19 cellular contexts compared by ENCODE assay signal in genomic region chr15:38559908-38560307, GRCh38. TPM values are rescaled to one million over a fixed set of nuclear protein-coding genes. Genes with fewer than 3 reads are reported as not detected.
DNase-seq lines count a peak whose midpoint lies in the region; ATAC-seq, FAIRE-seq and TF ChIP-seq lines count a peak whose summit lies in the region.
"Had no signal": no experiment of that assay in that cellular context is flagged by ENCODE, and none has a peak within 500 bp of the region (broad histone marks: within the 10 kb centered on the region; RNA-seq: fewer than 3 reads in every experiment).

No MANE protein-coding gene starts in this region.

- H3K27me3 ChIP-seq in SK-N-SH (ENCODE audit: insufficient read depth) (peaks cover 2% of the 10 kb centered on the region; the same call in 1 of the 2 replicates), ascending aorta (no peaks in the 10 kb centered on the region)

- no peaks in the 10 kb centered on the region for H4K20me1 ChIP-seq in SK-N-SH (ENCODE audit: insufficient read depth)

- no peaks in the 10 kb centered on the region for H3K36me3 ChIP-seq in SK-N-SH (replicated peaks in 1 of 2; ENCODE audit: control insufficient read depth in 1 of 2, insufficient read depth in 2 of 2, low read length in 1 of 2)
- H3K36me3 ChIP-seq in ascending aorta: no peaks in the 10 kb centered on the region
- H3K36me3 ChIP-seq: adrenal gland, HAP-1, upper lobe of right lung had no signal

- TF ChIP-seq RAD21 in SK-N-SH (IDR thresholded peaks at IDR 0.05; ENCODE audit: low read length): no peak

- no peaks in the 10 kb centered on the region for H3K79me2 ChIP-seq in SK-N-SH (ENCODE audit: insufficient read depth)

- CTCF ChIA-PET in SK-N-SH (lab: Yijun Ruan, JAX): interaction anchor here (1.0 to 7.7 kb wide), 8 partner anchors 86 to 139 kb away, joined by 3 to 110 read pairs (median 5); no protein-coding TSS in a partner anchor

- H3K27me3 Mint-ChIP-seq in activated naive CD8-positive, alpha-beta T cell treated with anti-CD3 and anti-CD28 coated beads, Interleukin-2, amount 10 ng/mL, durations not matched to agents 7 days and 5 days: no peaks in the 10 kb centered on the region
- H3K27me3 Mint-ChIP-seq in natural killer cell (ENCODE audit: low read depth in 2 of 2): no peaks in the 10 kb centered on the region

- DNase-seq in SK-N-SH (peak; percentile 56), GM18507 (ENCODE audit: extremely low spot score, insufficient read length, low read depth) (no peak), natural killer cell (no peak), retina (no peak), ascending aorta (ENCODE audit: low spot score in 2 of 2) (no peak), NCI-H1930 (lab: John Stamatoyannopoulos, UW) (no peak)
- DNase-seq in activated naive CD8-positive, alpha-beta T cell treated with anti-CD3 and anti-CD28 coated beads, Interleukin-2, amount 10 ng/mL, durations not matched to agents 7 days and 5 days: no peak
- DNase-seq: 8988T; activated CD4-positive, alpha-beta T cell treated with anti-CD3 and anti-CD28 coated beads, Interleukin-2, amount 50 U/mL, for 4 hours; NCI-H1694; NCI-H510A treated with DMSO at 0.1 percent for 48 hours; right cardiac atrium; SIG-M5; upper lobe of right lung had no signal

- no peaks in the 10 kb centered on the region for H3K9me2 ChIP-seq in SK-N-SH

- ATAC-seq in SK-N-SH treated with all-trans-retinoic acid at 6 μM for 48 hours (no peak), natural killer cell (no peak)
- ATAC-seq in activated naive CD8-positive, alpha-beta T cell treated with anti-CD3 and anti-CD28 coated beads, Interleukin-2, amount 10 ng/mL, durations not matched to agents 7 days and 5 days (ENCODE audit: low read depth): no peak
- ATAC-seq: right cardiac atrium, upper lobe of right lung had no signal

- no peak for TF ChIP-seq EP300 in SK-N-SH (IDR thresholded peaks at IDR 0.05; ENCODE audit: borderline replicate concordance in 1 of 2, low read depth in 1 of 2, low read length in 1 of 2)

- H3K9me3 ChIP-seq in SK-N-SH: no peaks in the 10 kb centered on the region
- H3K9me3 ChIP-seq in ascending aorta: no peaks in the 10 kb centered on the region
- H3K9me3 ChIP-seq: adrenal gland, HAP-1, upper lobe of right lung had no signal

- peaks cover 73% of the 10 kb centered on the region for H3K4me1 Mint-ChIP-seq in activated naive CD8-positive, alpha-beta T cell treated with anti-CD3 and anti-CD28 coated beads, Interleukin-2, amount 10 ng/mL, durations not matched to agents 7 days and 5 days
- H3K4me1 Mint-ChIP-seq in natural killer cell: peaks cover 92 to 94% of the 10 kb centered on the region in 2 donors

- H3K27ac ChIP-seq in SK-N-SH (ENCODE audit: low read depth in 2 of 2, low read length in 1 of 2) (no peak overlapping the region), ascending aorta (no peak overlapping the region)
- H3K27ac ChIP-seq: adrenal gland, upper lobe of right lung had no signal

- POLR2A ChIA-PET in SK-N-SH (lab: Yijun Ruan, JAX): no interaction called here
- POLR2A ChIA-PET in activated naive CD8-positive, alpha-beta T cell treated with anti-CD3 and anti-CD28 coated beads, Interleukin-2, amount 10 ng/mL, durations not matched to agents 7 days and 5 days (lab: Charles Lee): interaction anchor here (0.9 to 10.2 kb wide), 4 partner anchors 91 to 136 kb away, joined by 3 to 275 read pairs (median 130); no protein-coding TSS in a partner anchor

- no peak overlapping the region for H3K4me2 ChIP-seq in SK-N-SH

- H3K27ac Mint-ChIP-seq in activated naive CD8-positive, alpha-beta T cell treated with anti-CD3 and anti-CD28 coated beads, Interleukin-2, amount 10 ng/mL, durations not matched to agents 7 days and 5 days: peak overlapping the region; percentile 93
- H3K27ac Mint-ChIP-seq in natural killer cell: peak overlapping the region; percentile 81 to 94

- peak overlapping the region; percentile 99 for H3K4me3 Mint-ChIP-seq in activated naive CD8-positive, alpha-beta T cell treated with anti-CD3 and anti-CD28 coated beads, Interleukin-2, amount 10 ng/mL, durations not matched to agents 7 days and 5 days
- peak overlapping the region; percentile 78 for H3K4me3 Mint-ChIP-seq in natural killer cell

- peaks cover 75% of the 10 kb centered on the region for H3K36me3 Mint-ChIP-seq in activated naive CD8-positive, alpha-beta T cell treated with anti-CD3 and anti-CD28 coated beads, Interleukin-2, amount 10 ng/mL, durations not matched to agents 7 days and 5 days
- peaks cover 19% of the 10 kb centered on the region for H3K36me3 Mint-ChIP-seq in natural killer cell

- whole genome bisulfite sequencing in SK-N-SH (ENCODE audit: low lambda C conversion rate): 14% methylated on average over 2 of the region's 2 CpGs

- H3K9ac ChIP-seq in SK-N-SH: no peak overlapping the region

- H3K9me3 Mint-ChIP-seq in activated naive CD8-positive, alpha-beta T cell treated with anti-CD3 and anti-CD28 coated beads, Interleukin-2, amount 10 ng/mL, durations not matched to agents 7 days and 5 days: no peaks in the 10 kb centered on the region
- no peaks in the 10 kb centered on the region for H3K9me3 Mint-ChIP-seq in natural killer cell

- H2AFZ ChIP-seq in SK-N-SH (ENCODE audit: low read depth): no peak overlapping the region

- intact Hi-C loops in natural killer cell (cut with micrococcal nuclease): loop anchor here (5.0 to 10.0 kb wide), 3 partner anchors 52 to 115 kb away; no protein-coding TSS in a partner anchor
- intact Hi-C loops in ascending aorta (cut with DNase I): loop anchor here (10.0 kb wide), 1 partner anchor 85 kb away; no protein-coding TSS in a partner anchor

- H3F3A ChIP-seq in SK-N-SH (replicated peaks; ENCODE audit: insufficient read depth): no peaks in the 10 kb centered on the region

- H3K4me1 ChIP-seq in SK-N-SH (ENCODE audit: control insufficient read depth in 1 of 2, insufficient read depth in 2 of 2, low read depth in 1 of 2, low read length in 1 of 2) (peaks cover 0 to 13% of the 10 kb centered on the region in 2 experiments; a peak in 1 of 4 replicates), ascending aorta (peaks cover 0 to 3% of the 10 kb centered on the region in 2 donors)
- H3K4me1 ChIP-seq: HAP-1 had no signal

- TF ChIP-seq CTCF in SK-N-SH (IDR thresholded peaks at IDR 0.05): no peak
- no peak for TF ChIP-seq CTCF in natural killer cell (IDR thresholded peaks at IDR 0.05)
- TF ChIP-seq CTCF in ascending aorta (IDR thresholded peaks at IDR 0.05): no peak

- FAIRE-seq in GM18507 (lab: Jason Lieb, UNC): peak; percentile 18

- H3K4me3 ChIP-seq in SK-N-SH (ENCODE audit: low read depth in 2 of 2, low read length in 1 of 2) (no peak overlapping the region), ascending aorta (no peak overlapping the region)
- H3K4me3 ChIP-seq: adrenal gland, HAP-1, lung, upper lobe of right lung had no signal

TF ChIP-seq in SK-N-SH, 30 proteins besides CTCF, POLR2A, EP300 and RAD21:
- TF ChIP-seq TAF1 (IDR thresholded peaks at IDR 0.05; ENCODE audit: borderline replicate concordance, low read depth, low read length) (no peak), NRF1 (IDR thresholded peaks at IDR 0.05; ENCODE audit: low read depth, low read length) (no peak), GATA2 (CRISPR knock-in tag; IDR thresholded peaks at IDR 0.05) (0 out of 2 replicates have a peak, but pooled peaks have one; percentile 31), SMC3 (IDR thresholded peaks at IDR 0.05; ENCODE audit: low read depth, low read length) (no peak), GABPA (IDR thresholded peaks at IDR 0.05; ENCODE audit: low read depth) (no peak)

TF ChIP-seq in SK-N-SH treated with all-trans-retinoic acid at 6 μM for 48 hours, 23 proteins besides CTCF, POLR2A, EP300 and RAD21 (continues in another document):
- TF ChIP-seq ZNF565 (CRISPR knock-in tag; conservative IDR thresholded peaks at IDR 0.05; ENCODE audit: low read depth): no peak
- TF ChIP-seq, protein P1, sequence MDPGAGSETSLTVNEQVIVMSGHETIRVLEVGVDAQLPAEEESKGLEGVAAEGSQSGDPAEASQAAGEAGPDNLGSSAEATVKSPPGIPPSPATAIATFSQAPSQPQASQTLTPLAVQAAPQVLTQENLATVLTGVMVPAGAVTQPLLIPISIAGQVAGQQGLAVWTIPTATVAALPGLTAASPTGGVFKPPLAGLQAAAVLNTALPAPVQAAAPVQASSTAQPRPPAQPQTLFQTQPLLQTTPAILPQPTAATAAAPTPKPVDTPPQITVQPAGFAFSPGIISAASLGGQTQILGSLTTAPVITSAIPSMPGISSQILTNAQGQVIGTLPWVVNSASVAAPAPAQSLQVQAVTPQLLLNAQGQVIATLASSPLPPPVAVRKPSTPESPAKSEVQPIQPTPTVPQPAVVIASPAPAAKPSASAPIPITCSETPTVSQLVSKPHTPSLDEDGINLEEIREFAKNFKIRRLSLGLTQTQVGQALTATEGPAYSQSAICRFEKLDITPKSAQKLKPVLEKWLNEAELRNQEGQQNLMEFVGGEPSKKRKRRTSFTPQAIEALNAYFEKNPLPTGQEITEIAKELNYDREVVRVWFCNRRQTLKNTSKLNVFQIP (CRISPR knock-in tag; IDR thresholded peaks at IDR 0.05; ENCODE audit: borderline replicate concordance, low read depth): no peak
- TF ChIP-seq TCF4 (CRISPR knock-in tag; IDR thresholded peaks at IDR 0.05; ENCODE audit: borderline replicate concordance): no peak
- no peak for TF ChIP-seq ZC3H10 (CRISPR knock-in tag; IDR thresholded peaks at IDR 0.05)
- TF ChIP-seq PPARA (CRISPR knock-in tag; IDR thresholded peaks at IDR 0.05; ENCODE audit: borderline replicate concordance): no peak
- TF ChIP-seq, protein P2, sequence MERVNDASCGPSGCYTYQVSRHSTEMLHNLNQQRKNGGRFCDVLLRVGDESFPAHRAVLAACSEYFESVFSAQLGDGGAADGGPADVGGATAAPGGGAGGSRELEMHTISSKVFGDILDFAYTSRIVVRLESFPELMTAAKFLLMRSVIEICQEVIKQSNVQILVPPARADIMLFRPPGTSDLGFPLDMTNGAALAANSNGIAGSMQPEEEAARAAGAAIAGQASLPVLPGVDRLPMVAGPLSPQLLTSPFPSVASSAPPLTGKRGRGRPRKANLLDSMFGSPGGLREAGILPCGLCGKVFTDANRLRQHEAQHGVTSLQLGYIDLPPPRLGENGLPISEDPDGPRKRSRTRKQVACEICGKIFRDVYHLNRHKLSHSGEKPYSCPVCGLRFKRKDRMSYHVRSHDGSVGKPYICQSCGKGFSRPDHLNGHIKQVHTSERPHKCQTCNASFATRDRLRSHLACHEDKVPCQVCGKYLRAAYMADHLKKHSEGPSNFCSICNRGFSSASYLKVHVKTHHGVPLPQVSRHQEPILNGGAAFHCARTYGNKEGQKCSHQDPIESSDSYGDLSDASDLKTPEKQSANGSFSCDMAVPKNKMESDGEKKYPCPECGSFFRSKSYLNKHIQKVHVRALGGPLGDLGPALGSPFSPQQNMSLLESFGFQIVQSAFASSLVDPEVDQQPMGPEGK (CRISPR knock-in tag; IDR thresholded peaks at IDR 0.05; ENCODE audit: borderline replicate concordance): no peak
- no peak for TF ChIP-seq ZFP3 (CRISPR knock-in tag; IDR thresholded peaks at IDR 0.05)

RNA-seq across cellular contexts. Expression of gene RASGRP1, which starts 4.7 kb away (rescaled TPM):
- polyA plus RNA-seq in SK-N-SH (2012; rRNA removed): 0.03 and 0.10 TPM in 2 replicates
- polyA plus RNA-seq in SK-N-SH (2012; cell fraction: cytosol; rRNA removed): 0.06 and 0.09 TPM in 2 replicates
- polyA plus RNA-seq in SK-N-SH (2012; cell fraction: nucleus; rRNA removed): 0.13 and 0.15 TPM in 2 replicates
- 100 to 1,000 TPM; 175 to 179 TPM for total RNA-seq in activated naive CD8-positive, alpha-beta T cell treated with anti-CD3 and anti-CD28 coated beads, Interleukin-2, amount 10 ng/mL, durations not matched to agents 7 days and 5 days
- total RNA-seq in natural killer cell (100 to 1,000 TPM in 1 of 3 donors, 10 to 100 TPM in 2; 65.9 to 122 (median 96.5) TPM), ascending aorta (not detected)
- total RNA-seq: MCF 10A had no signal

Comparison
In these comparisons a context has a peak if more than half of its experiments do, and no peak if none do; other contexts are left out.
1. RNA of gene RASGRP1, which starts 4.7 kb away (total RNA-seq): 175 to 179 TPM in activated naive CD8-positive, alpha-beta T cell treated with anti-CD3 and anti-CD28 coated beads, Interleukin-2, amount 10 ng/mL, durations not matched to agents 7 days and 5 days and 65.9 to 122 TPM in natural killer cell; not detected in ascending aorta (single experiment); every median in the first group is over 10 times any median in the second.